ENCODE assay signal across 23 cellular contexts in the genomic region with DNA sequence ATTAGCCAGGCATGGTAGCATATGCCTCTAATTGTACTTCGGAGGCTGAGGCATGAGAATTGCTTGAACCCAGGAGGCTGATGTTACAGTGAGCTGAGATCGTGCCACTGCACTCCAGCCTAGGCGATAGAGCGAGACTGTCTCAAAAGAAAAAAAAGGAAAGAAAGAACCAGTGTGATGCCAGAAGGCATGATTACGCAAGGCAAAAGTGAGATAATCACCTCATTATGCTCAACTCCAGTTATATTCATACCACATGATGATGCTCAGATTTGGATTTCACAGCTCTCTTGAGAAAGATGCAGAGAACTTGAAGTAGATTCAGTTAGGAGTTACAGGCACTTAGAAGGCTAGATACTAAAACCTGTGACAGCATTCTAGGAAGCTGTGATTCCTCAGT. TPM values are rescaled to one million over a fixed set of nuclear protein-coding genes. Genes with fewer than 3 reads are reported as not detected.
DNase-seq lines count a peak whose midpoint lies in the region; ATAC-seq and TF ChIP-seq lines count a peak whose summit lies in the region.
"Had no signal": no experiment of that assay in that cellular context is flagged by ENCODE, and none has a peak within 500 bp of the region (broad histone marks: within the 10 kb centered on the region; RNA-seq: fewer than 3 reads in every experiment).

No MANE protein-coding gene starts in this region.

- intact Hi-C loops in MCF 10A (cut with micrococcal nuclease) (no loop called here), breast epithelium (cut with DNase I; ENCODE audit: low total_unique reads) (no loop called here), esophagus muscularis mucosa (cut with DNase I) (no loop called here)

- no peaks in the 10 kb centered on the region for H3K9me3 Mint-ChIP-seq in MCF 10A (ENCODE audit: unreplicated experiment)
- H3K9me3 Mint-ChIP-seq: activated naive CD8-positive, alpha-beta T cell treated with anti-CD3 and anti-CD28 coated beads, Interleukin-2, amount 10 ng/mL, durations not matched to agents 7 days and 5 days; central memory CD8-positive, alpha-beta T cell; IgD-negative memory B cell; stimulated activated effector memory CD8-positive, alpha-beta T cell treated with anti-CD3 and anti-CD28 coated beads, Interleukin-12 subunit alpha, Interleukin-12 subunit beta, amount 100 ng/mL, for 72 hours had no signal

- peaks cover 45% of the 10 kb centered on the region for H3K36me3 Mint-ChIP-seq in MCF 10A (ENCODE audit: insufficient read depth, unreplicated experiment)

- H3K4me3 Mint-ChIP-seq in MCF 10A (ENCODE audit: unreplicated experiment): no peak overlapping the region
- H3K4me3 Mint-ChIP-seq: activated naive CD8-positive, alpha-beta T cell treated with anti-CD3 and anti-CD28 coated beads, Interleukin-2, amount 10 ng/mL, durations not matched to agents 7 days and 5 days; central memory CD8-positive, alpha-beta T cell; endodermal cell; IgD-negative memory B cell; stimulated activated effector memory CD8-positive, alpha-beta T cell treated with anti-CD3 and anti-CD28 coated beads, Interleukin-12 subunit alpha, Interleukin-12 subunit beta, amount 100 ng/mL, for 72 hours had no signal

- TF ChIP-seq POLR2A in breast epithelium (IDR thresholded peaks at IDR 0.05) (no peak), esophagus muscularis mucosa (IDR thresholded peaks at IDR 0.05; ENCODE audit: low read depth) (no peak)

- H3K27me3 ChIP-seq in breast epithelium (no peaks in the 10 kb centered on the region), esophagus muscularis mucosa (no peaks in the 10 kb centered on the region)
- H3K27me3 ChIP-seq: heart left ventricle, upper lobe of left lung had no signal

- no TSS peak for BruUV-seq in MCF 10A (replicated peaks; lab: Mats Ljungman, UMichigan)

- CTCF ChIA-PET in MCF 10A (lab: Yijun Ruan, JAX): no interaction called here

- no peak for TF ChIP-seq CTCF in MCF 10A (IDR thresholded peaks at IDR 0.05; ENCODE audit: unreplicated experiment)
- TF ChIP-seq CTCF in breast epithelium (IDR thresholded peaks at IDR 0.05): no peak
- TF ChIP-seq CTCF in esophagus muscularis mucosa (IDR thresholded peaks at IDR 0.05): no peak

- 96% methylated on average over 4 of the region's 5 CpGs for WGBS in esophagus muscularis mucosa

- no peak overlapping the region for H3K4me3 ChIP-seq in breast epithelium
- no peak overlapping the region for H3K4me3 ChIP-seq in esophagus muscularis mucosa
- H3K4me3 ChIP-seq: heart left ventricle, mucosa of descending colon, upper lobe of left lung had no signal

- H3K27me3 Mint-ChIP-seq in MCF 10A (ENCODE audit: insufficient read depth, unreplicated experiment): no peaks in the 10 kb centered on the region
- H3K27me3 Mint-ChIP-seq: activated naive CD8-positive, alpha-beta T cell treated with anti-CD3 and anti-CD28 coated beads, Interleukin-2, amount 10 ng/mL, durations not matched to agents 7 days and 5 days; central memory CD8-positive, alpha-beta T cell; IgD-negative memory B cell had no signal

- no peak for TF ChIP-seq EP300 in esophagus muscularis mucosa (IDR thresholded peaks at IDR 0.05)

- POLR2A ChIA-PET in MCF 10A (lab: Yijun Ruan, JAX): interaction anchor here (0.9 kb wide), 1 partner anchor 9 kb away, joined by 4 read pairs; no protein-coding TSS in a partner anchor

- H3K4me1 ChIP-seq in breast epithelium (no peaks in the 10 kb centered on the region), esophagus muscularis mucosa (no peaks in the 10 kb centered on the region)

- no peak overlapping the region for H3K27ac Mint-ChIP-seq in MCF 10A (ENCODE audit: low read depth, unreplicated experiment)
- H3K27ac Mint-ChIP-seq: activated naive CD8-positive, alpha-beta T cell treated with anti-CD3 and anti-CD28 coated beads, Interleukin-2, amount 10 ng/mL, durations not matched to agents 7 days and 5 days; endodermal cell; IgD-negative memory B cell; stimulated activated effector memory CD8-positive, alpha-beta T cell treated with anti-CD3 and anti-CD28 coated beads, Interleukin-12 subunit alpha, Interleukin-12 subunit beta, amount 100 ng/mL, for 72 hours had no signal

- H3K27ac ChIP-seq in breast epithelium: no peak overlapping the region
- peak overlapping the region; percentile 34 for H3K27ac ChIP-seq in angular gyrus (ENCODE audit: low read depth, low read length)
- H3K27ac ChIP-seq in esophagus muscularis mucosa (replicated peaks in 1 of 4): no peak overlapping the region
- H3K27ac ChIP-seq: heart left ventricle, upper lobe of left lung had no signal

- no peaks in the 10 kb centered on the region for H3K9me3 ChIP-seq in breast epithelium
- no peaks in the 10 kb centered on the region for H3K9me3 ChIP-seq in esophagus muscularis mucosa
- H3K9me3 ChIP-seq: heart left ventricle, mucosa of descending colon, upper lobe of left lung had no signal

- DNase-seq in MCF 10A (ENCODE audit: unreplicated experiment) (peak; percentile 33), breast epithelium (ENCODE audit: low spot score in 2 of 2) (no peak), fibroblast of the conjunctiva (ENCODE audit: low read depth) (peak; percentile 18), NCI-H774 (lab: John Stamatoyannopoulos, UW) (no peak), esophagus muscularis mucosa (ENCODE audit: extremely low spot score) (no peak)
- no peak for DNase-seq in stimulated activated CD4-positive, alpha-beta T cell treated with anti-CD3 and anti-CD28 coated beads, Interleukin-2, amount 100 ng/mL, for 24 hours
- DNase-seq: activated CD4-positive, alpha-beta T cell treated with anti-CD3 and anti-CD28 coated beads, Interleukin-2, amount 50 U/mL, for 1 hour; activated naive CD8-positive, alpha-beta T cell treated with anti-CD3 and anti-CD28 coated beads, Interleukin-2, amount 10 ng/mL, durations not matched to agents 7 days and 5 days; COR-L47; endodermal cell; heart left ventricle; mucosa of descending colon; NCI-H1105 treated with DMSO at 0.1 percent for 48 hours; occipital lobe; small intestine; upper lobe of left lung had no signal

- no peaks in the 10 kb centered on the region for H3K4me1 Mint-ChIP-seq in MCF 10A (ENCODE audit: insufficient read depth, unreplicated experiment)
- H3K4me1 Mint-ChIP-seq: central memory CD8-positive, alpha-beta T cell; IgD-negative memory B cell; stimulated activated effector memory CD8-positive, alpha-beta T cell treated with anti-CD3 and anti-CD28 coated beads, Interleukin-12 subunit alpha, Interleukin-12 subunit beta, amount 100 ng/mL, for 72 hours had no signal

- ATAC-seq in GM19328 (IDR thresholded peaks at IDR 0.05; ENCODE audit: unreplicated experiment): no peak
- ATAC-seq: HCT116; heart left ventricle; mucosa of descending colon; SK-N-SH treated with all-trans-retinoic acid at 6 μM for 48 hours; stimulated activated effector memory CD8-positive, alpha-beta T cell treated with anti-CD3 and anti-CD28 coated beads, Interleukin-12 subunit alpha, Interleukin-12 subunit beta, amount 100 ng/mL, for 72 hours had no signal

- H3K36me3 ChIP-seq in breast epithelium (no peaks in the 10 kb centered on the region), esophagus muscularis mucosa (peaks cover 22 to 64% (median 44%) of the 10 kb centered on the region in 4 donors)

RNA-seq across cellular contexts. Expression of a gene that starts 21.8 kb away (rescaled TPM):
- total RNA-seq in MCF 10A (2022) (16.8 and 17.9 TPM in 2 replicates), breast epithelium (10 to 100 TPM; 13.8 to 18.4 (median 17.9) TPM), esophagus muscularis mucosa (10 to 100 TPM; 11.1 to 14.7 (median 12.3) TPM)

Comparison
In these comparisons a context has a peak if more than half of its experiments do, and no peak if none do; other contexts are left out.
1. DNase-seq: peak in MCF 10A (single experiment) and fibroblast of the conjunctiva (single experiment); none in breast epithelium (0 of 2), stimulated activated CD4-positive, alpha-beta T cell treated with anti-CD3 and anti-CD28 coated beads, Interleukin-2, amount 100 ng/mL, for 24 hours (0 of 2), NCI-H774 (single experiment) and esophagus muscularis mucosa (single experiment).